In genomic region chr15:72230197-72231065, GRCh38 we compare ENCODE assay signal across 8 cellular contexts. TPM values are rescaled to one million over a fixed set of nuclear protein-coding genes. Genes with fewer than 3 reads are reported as not detected.
DNase-seq lines count a peak whose midpoint lies in the region; ATAC-seq and TF ChIP-seq lines count a peak whose summit lies in the region.

No MANE protein-coding gene starts in this region.

- no peak overlapping the region for H2AFZ ChIP-seq in Karpas-422 (ENCODE audit: low read length)
- no peak overlapping the region for H2AFZ ChIP-seq in neural progenitor cell (replicated peaks)

- DNase-seq in DMS79 treated with DMSO at 0.1 percent for 48 hours (lab: John Stamatoyannopoulos, UW), result peak; percentile 45
- peak; percentile 92 for DNase-seq in Karpas-422
- peak; percentile 29 for DNase-seq in SHP77 treated with DMSO at 0.1 percent for 48 hours (lab: John Stamatoyannopoulos, UW)
- peak; percentile 88 for DNase-seq in activated naive CD4-positive, alpha-beta T cell treated with anti-CD3 and anti-CD28 coated beads for 36 hours
- peak; percentile 74 for DNase-seq in foreskin melanocyte
- peak; percentile 91 for DNase-seq in neural progenitor cell (ENCODE audit: low spot score)

- H3K9ac ChIP-seq in Karpas-422 (ENCODE audit: low read length) (peak overlapping the region; percentile 99), neural progenitor cell (peak overlapping the region; percentile 73), subcutaneous abdominal adipose tissue (ENCODE audit: low read length in 5 of 5) (peak overlapping the region; percentile 38 to 90 (median 86))

- H3K9me3 Mint-ChIP-seq in activated naive CD4-positive, alpha-beta T cell treated with anti-CD3 and anti-CD28 coated beads for 36 hours, result no peaks in the 10 kb centered on the region
- H3K9me3 Mint-ChIP-seq in neural progenitor cell, result no peaks in the 10 kb centered on the region

- H3K9me3 ChIP-seq in Karpas-422 (ENCODE audit: low read length) (no peaks in the 10 kb centered on the region), neural progenitor cell (ENCODE audit: low read depth) (no peaks in the 10 kb centered on the region), subcutaneous abdominal adipose tissue (ENCODE audit: control insufficient read depth in 5 of 5, low read length in 5 of 5) (no peaks in the 10 kb centered on the region)

- H3K27me3 ChIP-seq in Karpas-422 (ENCODE audit: low read length) (no peaks in the 10 kb centered on the region), neural progenitor cell (peaks cover 43% of the 10 kb centered on the region), subcutaneous abdominal adipose tissue (ENCODE audit: control insufficient read depth in 5 of 5, insufficient read depth in 4 of 5, low read length in 5 of 5) (no peaks in the 10 kb centered on the region)

- H3K79me2 ChIP-seq in Karpas-422 (ENCODE audit: low read length) (peaks cover 56% of the 10 kb centered on the region), neural progenitor cell (ENCODE audit: low read depth) (peaks cover 54% of the 10 kb centered on the region)

- H3K9me2 ChIP-seq in Karpas-422 (replicated peaks; ENCODE audit: insufficient read depth, low read length), result no peaks in the 10 kb centered on the region

- peak overlapping the region; percentile 99 for H3K27ac Mint-ChIP-seq in activated naive CD4-positive, alpha-beta T cell treated with anti-CD3 and anti-CD28 coated beads for 36 hours
- peak overlapping the region; percentile 78 for H3K27ac Mint-ChIP-seq in neural progenitor cell

- peaks cover 43% of the 10 kb centered on the region for H3F3A ChIP-seq in neural progenitor cell (ENCODE audit: low read depth)

- H3K4me3 ChIP-seq in Karpas-422 (ENCODE audit: low read length), result peak overlapping the region; percentile 96
- peak overlapping the region; percentile 95 for H3K4me3 ChIP-seq in neural progenitor cell
- H3K4me3 ChIP-seq in subcutaneous abdominal adipose tissue (ENCODE audit: low read depth in 1 of 5, low read length in 5 of 5), result peak overlapping the region; percentile 82 to 92 (median 91)

- CTCF ChIA-PET in activated naive CD4-positive, alpha-beta T cell treated with anti-CD3 and anti-CD28 coated beads for 36 hours (lab: Charles Lee), result interaction anchor here (1.1 to 1.2 kb wide), 2 partner anchors 19 to 34 kb away, joined by 3 to 7 read pairs; no protein-coding TSS in a partner anchor

- intact Hi-C loops in activated naive CD4-positive, alpha-beta T cell treated with anti-CD3 and anti-CD28 coated beads for 36 hours (cut with micrococcal nuclease), result loop anchor here (1.0 to 2.0 kb wide), 3 partner anchors 42 to 456 kb away; partner anchors contain the start of genes BBS4, HIGD2B and PARP6

- peak overlapping the region; percentile 91 for H3K27ac ChIP-seq in Karpas-422 (ENCODE audit: low read length)
- peak overlapping the region; percentile 71 for H3K27ac ChIP-seq in neural progenitor cell
- H3K27ac ChIP-seq in subcutaneous abdominal adipose tissue (ENCODE audit: low read depth, low read length), result peak overlapping the region; percentile 94

- H3K4me1 Mint-ChIP-seq in activated naive CD4-positive, alpha-beta T cell treated with anti-CD3 and anti-CD28 coated beads for 36 hours (ENCODE audit: low read depth), result peaks cover 32% of the 10 kb centered on the region
- peaks cover 50% of the 10 kb centered on the region for H3K4me1 Mint-ChIP-seq in neural progenitor cell

- peaks cover 50% of the 10 kb centered on the region for H3K4me1 ChIP-seq in Karpas-422 (ENCODE audit: low read length)
- H3K4me1 ChIP-seq in neural progenitor cell, result peaks cover 42% of the 10 kb centered on the region
- H3K4me1 ChIP-seq in subcutaneous abdominal adipose tissue (ENCODE audit: control insufficient read depth in 5 of 5, insufficient read depth in 5 of 5, low read length in 5 of 5), result peaks cover 4 to 61% (median 52%) of the 10 kb centered on the region in 5 donors

- peaks cover 41% of the 10 kb centered on the region for H3K36me3 Mint-ChIP-seq in activated naive CD4-positive, alpha-beta T cell treated with anti-CD3 and anti-CD28 coated beads for 36 hours (ENCODE audit: low read depth)
- H3K36me3 Mint-ChIP-seq in neural progenitor cell, result peaks cover 11% of the 10 kb centered on the region

- H3K4me3 Mint-ChIP-seq in activated naive CD4-positive, alpha-beta T cell treated with anti-CD3 and anti-CD28 coated beads for 36 hours, result peak overlapping the region; percentile 100
- H3K4me3 Mint-ChIP-seq in neural progenitor cell, result peak overlapping the region; percentile 96

- ATAC-seq in GM19463 (IDR thresholded peaks at IDR 0.05; ENCODE audit: unreplicated experiment), result no peak

- TF ChIP-seq CTCF in neural progenitor cell (IDR thresholded peaks at IDR 0.05), result peak; percentile 16

- H3K4me2 ChIP-seq in Karpas-422 (ENCODE audit: low read depth, low read length, poor library complexity, severe bottlenecking) (peak overlapping the region; percentile 94), neural progenitor cell (peak overlapping the region; percentile 98)

- H3K27me3 Mint-ChIP-seq in activated naive CD4-positive, alpha-beta T cell treated with anti-CD3 and anti-CD28 coated beads for 36 hours (ENCODE audit: low read depth), result no peaks in the 10 kb centered on the region
- H3K27me3 Mint-ChIP-seq in neural progenitor cell (ENCODE audit: insufficient read depth, low read depth), result peaks cover 5% of the 10 kb centered on the region

- H3K36me3 ChIP-seq in Karpas-422 (ENCODE audit: insufficient read depth, low read length) (peaks cover 12% of the 10 kb centered on the region), neural progenitor cell (no peaks in the 10 kb centered on the region), subcutaneous abdominal adipose tissue (ENCODE audit: control insufficient read depth in 5 of 5, insufficient read depth in 5 of 5, low read length in 5 of 5) (no peaks in the 10 kb centered on the region)

- peaks cover 40% of the 10 kb centered on the region for H4K20me1 ChIP-seq in Karpas-422 (ENCODE audit: insufficient read depth, low read depth, low read length)
- H4K20me1 ChIP-seq in neural progenitor cell (ENCODE audit: low read depth), result peaks cover 55% of the 10 kb centered on the region

RNA-seq across cellular contexts. Expression of gene PKM, which starts 0.6 kb away (rescaled TPM):
- 869 and 996 TPM in 2 replicates for total RNA-seq in Karpas-422 (2014; rRNA removed; shearing (Covaris generic); ENCODE audit: low replicate concordance)
- 1,000 to 10,000 TPM; 1,794 to 1,797 TPM for total RNA-seq in activated naive CD4-positive, alpha-beta T cell treated with anti-CD3 and anti-CD28 coated beads for 36 hours
- total RNA-seq in neural progenitor cell (ENCODE audit: low replicate concordance), result 1,033 and 1,163 TPM in 2 replicates

RNA-seq across cellular contexts. Expression of gene GRAMD2A, which starts 32.8 kb away (rescaled TPM):
- total RNA-seq in Karpas-422 (2014; rRNA removed; shearing (Covaris generic); ENCODE audit: low replicate concordance), result not detected in 2 replicates
- not detected for total RNA-seq in activated naive CD4-positive, alpha-beta T cell treated with anti-CD3 and anti-CD28 coated beads for 36 hours
- total RNA-seq in neural progenitor cell (ENCODE audit: low replicate concordance), result 0.40 and 0.43 TPM in 2 replicates

RNA-seq across cellular contexts. Expression of gene PARP6, which starts 41.9 kb away (rescaled TPM):
- 73.2 and 82.0 TPM in 2 replicates for total RNA-seq in Karpas-422 (2014; rRNA removed; shearing (Covaris generic); ENCODE audit: low replicate concordance)
- total RNA-seq in activated naive CD4-positive, alpha-beta T cell treated with anti-CD3 and anti-CD28 coated beads for 36 hours, result 10 to 100 TPM; 38.8 to 44.7 TPM
- total RNA-seq in neural progenitor cell (ENCODE audit: low replicate concordance), result 34.3 and 38.6 TPM in 2 replicates

Comparison
In these comparisons a context has a peak if more than half of its experiments do, and no peak if none do; other contexts are left out.
1. DNase-seq: peak in every context shown above with its lines; median percentile 92 in Karpas-422; 91 in neural progenitor cell; 88 in activated naive CD4-positive, alpha-beta T cell treated with anti-CD3 and anti-CD28 coated beads for 36 hours; 74 in foreskin melanocyte; 45 in DMS79 treated with DMSO at 0.1 percent for 48 hours; 29 in SHP77 treated with DMSO at 0.1 percent for 48 hours.